ENCODE assay signal across 8 cellular contexts in the genomic region with DNA sequence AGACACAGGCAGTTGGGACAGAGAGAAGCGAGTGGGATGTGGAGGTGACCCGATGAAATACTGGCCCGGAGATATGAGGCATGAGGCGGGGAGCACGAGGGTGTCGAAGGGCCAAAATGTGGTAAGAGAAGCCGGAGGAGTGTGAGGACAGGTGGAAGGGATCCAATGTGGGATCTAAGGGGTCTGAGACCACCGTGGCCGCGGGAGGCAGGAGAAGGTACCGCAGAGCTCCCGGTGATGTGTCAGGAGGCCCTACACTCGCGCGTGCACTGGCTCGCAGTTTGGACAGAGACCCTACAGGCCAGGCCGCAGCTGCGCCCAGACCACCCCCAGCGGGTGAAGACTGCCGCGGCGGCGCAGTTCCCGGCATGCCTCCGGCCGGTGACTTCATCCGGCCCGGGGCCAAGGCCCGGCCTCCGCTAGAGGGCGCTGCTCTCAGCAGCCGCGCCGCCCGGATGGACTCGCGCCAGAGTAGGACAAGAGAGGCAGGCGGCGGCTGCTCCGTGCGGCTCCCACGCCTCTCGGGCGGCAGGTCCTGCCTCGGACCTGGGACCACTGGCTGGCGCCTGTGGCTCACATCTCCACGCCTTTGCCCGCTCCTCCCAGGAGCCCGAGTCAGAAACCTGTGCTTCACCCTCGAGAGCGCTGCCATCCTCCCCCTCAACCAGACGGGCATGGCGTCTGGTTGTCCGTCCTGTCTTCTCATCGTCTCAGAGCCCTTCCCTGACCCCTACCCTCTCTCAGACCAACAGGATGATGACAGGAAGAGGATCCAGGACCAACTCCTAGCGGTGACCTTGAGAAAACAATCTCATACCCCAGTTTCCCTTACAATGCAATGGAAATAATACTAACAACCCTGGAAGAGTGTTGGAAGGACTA. TPM values are rescaled to one million over a fixed set of nuclear protein-coding genes. Genes with fewer than 3 reads are reported as not detected.
DNase-seq lines count a peak whose midpoint lies in the region; ATAC-seq and TF ChIP-seq lines count a peak whose summit lies in the region.

No MANE protein-coding gene starts in this region.

- peaks cover 5% of the 10 kb centered on the region; the same call in 1 of the 3 replicates for H3K9me3 Mint-ChIP-seq in GM23338

- H3K27ac Mint-ChIP-seq in GM23338: 0 out of 2 replicates have a peak overlapping the region, but pooled peaks have one; percentile 70

- peaks cover 29% of the 10 kb centered on the region for H3K27me3 Mint-ChIP-seq in GM23338 (ENCODE audit: insufficient read depth, low read depth, poor library complexity)

- intact Hi-C loops in head of caudate nucleus (cut with DNase I) (loop anchor here (5.0 kb wide), 1 partner anchor 96 kb away; no protein-coding TSS in a partner anchor), ovary (cut with DNase I) (loop anchor here in 3 of 4 donors (5.0 to 10.0 kb wide), 4 partner anchors 73 to 101 kb away; a partner anchor contains a TSS), thyroid gland (cut with DNase I) (no loop called here)

- no peaks in the 10 kb centered on the region for H3K27me3 ChIP-seq in GM23338 (ENCODE audit: insufficient read depth)
- H3K27me3 ChIP-seq in ovary: no peaks in the 10 kb centered on the region
- H3K27me3 ChIP-seq in thyroid gland: no peaks in the 10 kb centered on the region

- peak overlapping the region; percentile 76 for H3K4me3 Mint-ChIP-seq in GM23338

- 3 to 4% (median 3%) methylated on average over 32 to 56 of the region's 56 CpGs for WGBS in ovary, 3 donors
- 14% methylated on average over 22 to 27 of the region's 56 CpGs for WGBS in thyroid gland, 2 donors

- H3K27ac ChIP-seq in GM23338 (ENCODE audit: low read depth): no peak overlapping the region
- peak overlapping the region; percentile 15 to 75 for H3K27ac ChIP-seq in ovary
- H3K27ac ChIP-seq in thyroid gland: peak overlapping the region; percentile 81 to 84 (median 84)

- TF ChIP-seq POLR2A in ovary (IDR thresholded peaks at IDR 0.05): peak; percentile 60
- TF ChIP-seq POLR2A in thyroid gland (IDR thresholded peaks at IDR 0.05): peak in 1 of 2 donors; percentile 58

- H3K4me1 ChIP-seq in GM23338 (ENCODE audit: insufficient read depth): peaks cover 25% of the 10 kb centered on the region
- peaks cover 3% of the 10 kb centered on the region for H3K4me1 ChIP-seq in ovary (ENCODE audit: insufficient read depth)
- H3K4me1 ChIP-seq in thyroid gland: peaks cover 9 to 11% of the 10 kb centered on the region in 2 donors

- peaks cover 22% of the 10 kb centered on the region for H3K4me1 Mint-ChIP-seq in GM23338

- H3K36me3 ChIP-seq in GM23338 (ENCODE audit: insufficient read depth) (no peaks in the 10 kb centered on the region), ovary (no peaks in the 10 kb centered on the region), thyroid gland (no peaks in the 10 kb centered on the region)

- ATAC-seq in GM23338: peak; percentile 93

- peaks cover 14% of the 10 kb centered on the region for H3F3A ChIP-seq in GM23338 (replicated peaks; ENCODE audit: low read depth)

- H2AFZ ChIP-seq in GM23338: peak overlapping the region; percentile 97

- no peaks in the 10 kb centered on the region for H4K20me1 ChIP-seq in GM23338 (replicated peaks; ENCODE audit: insufficient read depth)

- in situ Hi-C loops in SK-MEL-5 (cut with HindIII; ENCODE audit: low pct_unique_long_range_greater_than_20kb, low sequenced_read_pairs): no loop called here

- no peaks in the 10 kb centered on the region; the same call in 2 of the 3 replicates for H3K36me3 Mint-ChIP-seq in GM23338 (ENCODE audit: low read depth)

- DNase-seq in GDM1 (lab: John Stamatoyannopoulos, UW) (peak; percentile 76), GM23338 (ENCODE audit: low spot score) (peak; percentile 95), SK-MEL-5 (ENCODE audit: low read depth, low spot score) (peak; percentile 80), head of caudate nucleus (peak; percentile 80 to 97 (median 93)), ovary (peak; percentile 93 to 99 (median 95)), thyroid gland (peak; percentile 90 to 94)
- peak; percentile 89 for DNase-seq in activated naive CD4-positive, alpha-beta T cell treated with anti-CD3 and anti-CD28 coated beads, Interleukin-2, amount 50 U/mL, for 16 hours

- H3K4me2 ChIP-seq in GM23338: peak overlapping the region; percentile 82

- TF ChIP-seq EP300 in ovary (IDR thresholded peaks at IDR 0.05): no peak

- H3K79me2 ChIP-seq in GM23338 (replicated peaks; ENCODE audit: insufficient read depth): no peaks in the 10 kb centered on the region

- H3K9me2 ChIP-seq in GM23338 (ENCODE audit: insufficient read depth): no peaks in the 10 kb centered on the region

- TF ChIP-seq CTCF in GM23338 (conservative IDR thresholded peaks at IDR 0.05; ENCODE audit: low read depth in 2 of 2) (peak; percentile 74 to 93), LNCAP (IDR thresholded peaks at IDR 0.05) (peak; percentile 90), ovary (IDR thresholded peaks at IDR 0.05) (peak; percentile 95 to 99 (median 98)), thyroid gland (IDR thresholded peaks at IDR 0.05) (peak; percentile 72 to 99 (median 97))

- H3K9me3 ChIP-seq in ovary (no peaks in the 10 kb centered on the region), thyroid gland (no peaks in the 10 kb centered on the region)

- H3K4me3 ChIP-seq in GM23338: peak overlapping the region; percentile 55; the same call in 1 of the 2 replicates
- peak overlapping the region; percentile 40 for H3K4me3 ChIP-seq in ovary
- H3K4me3 ChIP-seq in thyroid gland (replicated peaks in 1 of 3): peak overlapping the region; percentile 16 to 35 (median 32)

TF ChIP-seq in GM23338, 12 proteins besides CTCF, POLR2A, EP300 and RAD21 (continues in another document):
- TF ChIP-seq CREB1 (CRISPR knock-in tag; IDR thresholded peaks at IDR 0.05; ENCODE audit: low read depth) (peak; percentile 54), EZH2phosphoT487 (IDR thresholded peaks at IDR 0.05; ENCODE audit: unreplicated experiment) (no peak), EZH2 (IDR thresholded peaks at IDR 0.05; ENCODE audit: low read depth, unreplicated experiment) (no peak), JUNB (IDR thresholded peaks at IDR 0.05; ENCODE audit: unreplicated experiment) (no peak), ZNF114 (CRISPR knock-in tag; IDR thresholded peaks at IDR 0.05) (no peak; the same call in 1 of the 2 replicates), STAT1 (IDR thresholded peaks at IDR 0.05; ENCODE audit: unreplicated experiment) (no peak)

RNA-seq across cellular contexts. Expression of a gene that starts 35.4 kb away (rescaled TPM):
- total RNA-seq in GM23338 (2014; rRNA removed; shearing (Covaris generic)): 0.39 TPM in 1 of 2 replicates, not detected in the other
- polyA plus RNA-seq in GM23338 (2016; fragmentation: Nextera tagmentation; extraction: Ambion mirVana) (0.30 and 0.66 TPM in 2 replicates), ovary (10 to 100 TPM; 47.6 to 49.9 TPM)
- 0.29 and 1.0 TPM in 2 replicates for total RNA-seq in SK-MEL-5 (2014; rRNA removed; shearing (Covaris generic))
- polyA plus RNA-seq in SK-MEL-5 (2015; cell fraction: cytosol; rRNA removed): 1.6 and 2.6 TPM in 2 replicates
- polyA plus RNA-seq in SK-MEL-5 (2015; cell fraction: nucleus; rRNA removed): 3.8 and 8.4 TPM in 2 replicates
- total RNA-seq in ovary (10 to 100 TPM; 36.8 to 74.6 (median 53.8) TPM), thyroid gland (10 to 100 TPM; 28.4 to 59.9 (median 38.6) TPM)

RNA-seq across cellular contexts. Expression of a gene that starts 43.2 kb away (rescaled TPM):
- 101 and 120 TPM in 2 replicates for total RNA-seq in GM23338 (2014; rRNA removed; shearing (Covaris generic))
- polyA plus RNA-seq in GM23338 (2016; fragmentation: Nextera tagmentation; extraction: Ambion mirVana) (166 and 172 TPM in 2 replicates), ovary (100 to 1,000 TPM in 1 of 2 donors, 10 to 100 TPM in 1; 79.7 to 230 TPM)
- 57.4 and 70.7 TPM in 2 replicates for total RNA-seq in SK-MEL-5 (2014; rRNA removed; shearing (Covaris generic))
- 52.4 and 52.8 TPM in 2 replicates for polyA plus RNA-seq in SK-MEL-5 (2015; cell fraction: cytosol; rRNA removed)
- 14.9 and 16.5 TPM in 2 replicates for polyA plus RNA-seq in SK-MEL-5 (2015; cell fraction: nucleus; rRNA removed)
- total RNA-seq in ovary (100 to 1,000 TPM in 4 of 7 donors, 10 to 100 TPM in 3; 66.8 to 144 (median 117) TPM), thyroid gland (100 to 1,000 TPM in 2 of 4 donors, 10 to 100 TPM in 2; 72.4 to 125 (median 99.5) TPM)

RNA-seq across cellular contexts. Expression of a gene that starts 47.1 kb away (rescaled TPM):
- total RNA-seq in GM23338 (2014; rRNA removed; shearing (Covaris generic)): not detected in 2 replicates
- polyA plus RNA-seq in GM23338 (2016; fragmentation: Nextera tagmentation; extraction: Ambion mirVana) (not detected in 2 replicates), ovary (not detected)
- total RNA-seq in SK-MEL-5 (2014; rRNA removed; shearing (Covaris generic)): not detected in 2 replicates
- not detected in 2 replicates for polyA plus RNA-seq in SK-MEL-5 (2015; cell fraction: cytosol; rRNA removed)
- polyA plus RNA-seq in SK-MEL-5 (2015; cell fraction: nucleus; rRNA removed): not detected in 2 replicates
- total RNA-seq in ovary (not detected), thyroid gland (not detected)

RNA-seq across cellular contexts. Expression of a gene that starts 55.4 kb away (rescaled TPM):
- 1.2 and 2.2 TPM in 2 replicates for total RNA-seq in GM23338 (2014; rRNA removed; shearing (Covaris generic))
- polyA plus RNA-seq in GM23338 (2016; fragmentation: Nextera tagmentation; extraction: Ambion mirVana) (2.5 and 2.6 TPM in 2 replicates), ovary (10 to 100 TPM; 32.8 to 43.5 TPM)
- not detected in 2 replicates for total RNA-seq in SK-MEL-5 (2014; rRNA removed; shearing (Covaris generic))
- polyA plus RNA-seq in SK-MEL-5 (2015; cell fraction: cytosol; rRNA removed): not detected in 2 replicates
- polyA plus RNA-seq in SK-MEL-5 (2015; cell fraction: nucleus; rRNA removed): not detected in 2 replicates
- total RNA-seq in ovary (10 to 100 TPM in 3 of 7 donors, 1 to 10 TPM in 4; 4.4 to 17.5 (median 7.2) TPM), thyroid gland (10 to 100 TPM; 26.7 to 46.2 (median 31.4) TPM)

Comparison
In these comparisons a context has a peak if more than half of its experiments do, and no peak if none do; other contexts are left out.
1. RNA of a gene that starts 35.4 kb away (total RNA-seq): 36.8 to 74.6 TPM in ovary and 28.4 to 59.9 TPM in thyroid gland; 0.29 to 1.0 TPM in SK-MEL-5 and 0.39 TPM in GM23338; every median in the first group is over 10 times any median in the second.
2. Peak in every context shown above with its lines, with median percentiles within 50 percentile points of each other: DNase-seq, H3K4me3 ChIP-seq and CTCF ChIP-seq.